ENCODE assay signal across 10 cellular contexts in the genomic region with DNA sequence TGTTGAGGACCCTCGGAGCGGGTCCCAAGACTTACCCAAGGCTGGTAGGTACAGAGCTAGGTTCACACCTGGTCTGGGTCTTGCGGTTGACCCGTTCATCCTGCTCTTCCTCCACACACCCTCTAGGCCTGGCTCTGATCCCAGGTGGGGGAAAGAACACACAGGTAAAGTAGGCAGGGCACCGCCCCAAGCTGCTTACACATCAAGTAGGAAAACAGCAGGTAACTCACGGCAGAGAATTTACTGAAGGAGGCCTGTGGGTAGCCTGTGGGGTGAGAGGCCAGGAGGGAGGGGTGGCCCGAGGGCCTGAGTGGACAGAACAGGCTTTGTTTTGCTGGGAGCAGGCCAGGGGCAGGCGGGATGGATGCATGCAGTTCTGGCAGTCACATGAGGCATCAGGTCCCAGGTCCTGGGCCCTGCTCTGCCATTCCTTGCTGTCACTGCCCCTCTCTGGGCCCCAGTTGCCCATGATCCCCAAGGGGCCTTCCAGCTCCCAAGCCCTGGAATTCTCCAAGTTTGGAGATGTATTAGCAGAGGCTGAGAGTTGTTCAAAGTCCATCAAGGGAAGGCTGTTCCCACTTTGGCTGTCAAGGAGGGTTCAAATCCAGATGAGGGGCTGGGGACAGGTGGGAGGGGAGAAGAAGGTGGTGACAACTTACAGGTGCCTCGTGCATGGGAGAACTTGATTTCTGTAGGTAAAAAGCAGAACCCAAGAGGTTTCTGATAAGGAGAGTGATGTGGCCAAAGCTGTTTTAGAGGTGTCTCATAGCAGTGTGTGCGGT. TPM values are rescaled to one million over a fixed set of nuclear protein-coding genes. Genes with fewer than 3 reads are reported as not detected.
DNase-seq lines count a peak whose midpoint lies in the region; ATAC-seq and TF ChIP-seq lines count a peak whose summit lies in the region.
"Had no signal": no experiment of that assay in that cellular context is flagged by ENCODE, and none has a peak within 500 bp of the region (broad histone marks: within the 10 kb centered on the region; RNA-seq: fewer than 3 reads in every experiment).

No MANE protein-coding gene starts in this region.

- DNase-seq in Calu3, result peak; percentile 93
- DNase-seq in PC-3, result peak; percentile 99
- DNase-seq in heart left ventricle, result peak in 3 of 5 donors; percentile 20 to 48 (median 39)
- peak in 7 of 10 donors; percentile 35 to 91 (median 61) for DNase-seq in posterior cingulate gyrus
- no peak for DNase-seq in WERI-Rb-1
- no peak for DNase-seq in NOMO-1 treated with dmso at 0.1 percent for 144 hours (lab: John Stamatoyannopoulos, UW; ENCODE audit: unreplicated experiment)
- no peak for DNase-seq in NCI-H2107 (lab: John Stamatoyannopoulos, UW)
- DNase-seq: effector memory CD4-positive, alpha-beta T cell; T-cell had no signal

- WGBS in heart left ventricle, 4 donors, result 76 to 82% (median 80%) methylated on average over 8 to 10 of the region's 10 CpGs

- H3K27ac Mint-ChIP-seq in Calu3 (ENCODE audit: unreplicated experiment), result peak overlapping the region; percentile 84
- H3K27ac Mint-ChIP-seq: T-cell had no signal

- TF ChIP-seq CTCF in Calu3 (IDR thresholded peaks at IDR 0.05; ENCODE audit: unreplicated experiment) (no peak), PC-3 (conservative IDR thresholded peaks at IDR 0.05; ENCODE audit: low read depth, low read length) (no peak), heart left ventricle (IDR thresholded peaks at IDR 0.05) (no peak), WERI-Rb-1 (IDR thresholded peaks at IDR 0.05; ENCODE audit: low read depth, low read length) (no peak)

- H3K27me3 ChIP-seq in PC-3 (ENCODE audit: low read length) (no peaks in the 10 kb centered on the region), heart left ventricle (peaks cover 0 to 14% (median 0%) of the 10 kb centered on the region in 9 donors), WERI-Rb-1 (ENCODE audit: insufficient read depth, low read depth, severe bottlenecking) (no peaks in the 10 kb centered on the region)

- H3K4me1 ChIP-seq in PC-3 (ENCODE audit: insufficient read depth, low read length) (peaks cover 39% of the 10 kb centered on the region), heart left ventricle (peaks cover 0 to 77% (median 29%) of the 10 kb centered on the region in 12 donors)

- intact Hi-C loops in Calu3 (cut with micrococcal nuclease; ENCODE audit: unreplicated experiment), result loop anchor here (5.0 kb wide), 1 partner anchor 47 kb away; no protein-coding TSS in a partner anchor
- intact Hi-C loops in PC-3 (cut with micrococcal nuclease), result no loop called here
- intact Hi-C loops in heart left ventricle (cut with DNase I), result loop anchor here in 2 of 10 donors (5.0 kb wide), 1 partner anchor 42 kb away; no protein-coding TSS in a partner anchor
- intact Hi-C loops in posterior cingulate gyrus (cut with DNase I), result no loop called here

- no peak for TF ChIP-seq POLR2A in heart left ventricle (IDR thresholded peaks at IDR 0.05)

- H3K9me3 ChIP-seq in PC-3 (ENCODE audit: low read length), result no peaks in the 10 kb centered on the region
- peaks cover 0 to 12% (median 0%) of the 10 kb centered on the region in 12 donors for H3K9me3 ChIP-seq in heart left ventricle
- H3K9me3 ChIP-seq in WERI-Rb-1 (ENCODE audit: severe bottlenecking), result no peaks in the 10 kb centered on the region

- peaks cover 85% of the 10 kb centered on the region for H3K79me2 ChIP-seq in PC-3 (ENCODE audit: low read length)

- no peaks in the 10 kb centered on the region for H3F3A ChIP-seq in PC-3 (ENCODE audit: low read length, unreplicated experiment)

- H3K36me3 Mint-ChIP-seq in Calu3 (ENCODE audit: insufficient read depth, unreplicated experiment), result peaks cover 43% of the 10 kb centered on the region
- H3K36me3 Mint-ChIP-seq: T-cell had no signal

- CTCF ChIA-PET in Calu3 (lab: Charles Lee) (interaction anchor here (1.0 to 1.7 kb wide), 3 partner anchors 25 to 131 kb away, joined by 3 to 14 read pairs (median 3); no protein-coding TSS in a partner anchor), PC-3 (lab: Charles Lee) (interaction anchor here (0.7 kb wide), 1 partner anchor 131 kb away, joined by 3 read pairs; no protein-coding TSS in a partner anchor)

- peak overlapping the region; percentile 50 for H3K9ac ChIP-seq in PC-3 (ENCODE audit: low read length)

- peak; percentile 66 for ATAC-seq in PC-3
- ATAC-seq in heart left ventricle, result peak in 1 of 4 donors; percentile 5
- ATAC-seq in HG02763 (IDR thresholded peaks at IDR 0.05; ENCODE audit: unreplicated experiment), result no peak
- ATAC-seq: T-cell had no signal

- H3K4me3 Mint-ChIP-seq in Calu3 (ENCODE audit: low read depth, unreplicated experiment), result peak overlapping the region; percentile 56
- H3K4me3 Mint-ChIP-seq: T-cell had no signal

- peaks cover 23% of the 10 kb centered on the region for H4K20me1 ChIP-seq in PC-3 (ENCODE audit: low read length)

- H3K27me3 Mint-ChIP-seq in Calu3 (ENCODE audit: unreplicated experiment), result no peaks in the 10 kb centered on the region

- H3K4me3 ChIP-seq in PC-3 (ENCODE audit: low read length), result no peak overlapping the region
- no peak overlapping the region for H3K4me3 ChIP-seq in heart left ventricle
- no peak overlapping the region for H3K4me3 ChIP-seq in WERI-Rb-1 (ENCODE audit: low read depth, low read length)

- H2AFZ ChIP-seq in PC-3 (ENCODE audit: low read length), result no peak overlapping the region

- POLR2A ChIA-PET in PC-3 (lab: Charles Lee; ENCODE audit: unreplicated experiment), result no interaction called here

- H3K9me3 Mint-ChIP-seq in Calu3 (ENCODE audit: low read depth, unreplicated experiment), result no peaks in the 10 kb centered on the region
- H3K9me3 Mint-ChIP-seq: T-cell had no signal

- no TSS peak for BruUV-seq in Calu3 (replicated peaks; lab: Mats Ljungman, UMichigan)
- BruUV-seq in PC-3 (replicated peaks; lab: Mats Ljungman, UMichigan), result no TSS peak

- H3K9me2 ChIP-seq in PC-3 (replicated peaks; ENCODE audit: low read length), result no peaks in the 10 kb centered on the region

- peaks cover 63% of the 10 kb centered on the region for H3K4me1 Mint-ChIP-seq in Calu3 (ENCODE audit: low read depth, unreplicated experiment)

- H3K27ac ChIP-seq in PC-3 (ENCODE audit: low read length) (peak overlapping the region; percentile 84), heart left ventricle (peak overlapping the region in 4 of 12 donors; percentile 15 to 28 (median 22)), WERI-Rb-1 (no peak overlapping the region)

- H3K4me2 ChIP-seq in PC-3 (ENCODE audit: low read length), result peak overlapping the region; percentile 54

- H3K36me3 ChIP-seq in PC-3 (ENCODE audit: low read depth, low read length) (0 out of 2 replicates have a peak, but pooled peaks cover 4% of the 10 kb centered on the region), heart left ventricle (no peaks in the 10 kb centered on the region), WERI-Rb-1 (peaks cover 8% of the 10 kb centered on the region; the same call in 1 of the 2 replicates)

RNA-seq across cellular contexts. Expression of gene TSKU, which starts 5.7 kb away (rescaled TPM):
- total RNA-seq in Calu3 (2022), result 49.0 and 56.1 TPM in 2 replicates
- 32.1 and 39.2 TPM in 2 replicates for total RNA-seq in PC-3 (2014; rRNA removed)
- total RNA-seq in heart left ventricle, result 10 to 100 TPM in 5 of 9 donors, 1 to 10 TPM in 4; 4.5 to 39.8 (median 11.4) TPM
- 10 to 100 TPM in 1 of 2 donors, 1 to 10 TPM in 1; 6.7 to 11.2 TPM for polyA plus RNA-seq in heart left ventricle

Comparison
In these comparisons a context has a peak if more than half of its experiments do, and no peak if none do; other contexts are left out.
1. DNase-seq: peak in Calu3 (single experiment), PC-3 (single experiment), heart left ventricle (3 of 5) and posterior cingulate gyrus (7 of 10); none in WERI-Rb-1 (single experiment), NOMO-1 treated with dmso at 0.1 percent for 144 hours (single experiment) and NCI-H2107 (single experiment).